ENCODE assay signal across 23 cellular contexts in genomic region chr13:44431150-44431549, GRCh38. TPM values are rescaled to one million over a fixed set of nuclear protein-coding genes. Genes with fewer than 3 reads are reported as not detected.
DNase-seq lines count a peak whose midpoint lies in the region; TF ChIP-seq lines count a peak whose summit lies in the region.
"Had no signal": no experiment of that assay in that cellular context is flagged by ENCODE, and none has a peak within 500 bp of the region (broad histone marks: within the 10 kb centered on the region; RNA-seq: fewer than 3 reads in every experiment).

No MANE protein-coding gene starts in this region.

- no peak overlapping the region for H3K9ac ChIP-seq in endodermal cell (ENCODE audit: extremely low read depth, low read length, poor library complexity, severe bottlenecking)

- peaks cover 6% of the 10 kb centered on the region for H3K9me3 Mint-ChIP-seq in endodermal cell
- peaks cover 3% of the 10 kb centered on the region for H3K9me3 Mint-ChIP-seq in nephron
- H3K9me3 Mint-ChIP-seq: central memory CD8-positive, alpha-beta T cell; natural killer cell had no signal

- H3K4me3 Mint-ChIP-seq in endodermal cell (no peak overlapping the region), nephron (peak overlapping the region; percentile 35 to 66 (median 46))
- H3K4me3 Mint-ChIP-seq: central memory CD8-positive, alpha-beta T cell; natural killer cell had no signal

- H3K4me1 Mint-ChIP-seq in endodermal cell (peaks cover 36% of the 10 kb centered on the region), nephron (peaks cover 45% of the 10 kb centered on the region)

- peak overlapping the region; percentile 77 for H3K27ac Mint-ChIP-seq in endodermal cell
- H3K27ac Mint-ChIP-seq in nephron: peak overlapping the region; percentile 48 to 78 (median 74)

- H3K36me3 Mint-ChIP-seq in endodermal cell (ENCODE audit: low read depth) (peaks cover 29% of the 10 kb centered on the region), nephron (ENCODE audit: low read depth) (peaks cover 33% of the 10 kb centered on the region)
- H3K36me3 Mint-ChIP-seq: natural killer cell had no signal

- 0 out of 2 replicates have a peak overlapping the region, but pooled peaks have one; percentile 29 for H3K27ac ChIP-seq in C4-2B
- no peak overlapping the region for H3K27ac ChIP-seq in endodermal cell (ENCODE audit: low read depth, low read length)

- no peaks in the 10 kb centered on the region for H3K27me3 ChIP-seq in endodermal cell (ENCODE audit: control insufficient read depth, insufficient read depth, low read length, poor library complexity, severe bottlenecking)

- WGBS in endodermal cell (ENCODE audit: insufficient coverage in 1 of 2, insufficient read length in 1 of 2), 2 experiments: 83 to 86% methylated on average over 1 to 4 of the region's 4 CpGs

- DNase-seq in NCI-H526 (lab: John Stamatoyannopoulos, UW): peak; percentile 54 to 87
- peak; percentile 70 for DNase-seq in endodermal cell
- DNase-seq in T-helper 2 cell: no peak
- DNase-seq in NCI-H345 (lab: John Stamatoyannopoulos, UW): no peak
- no peak for DNase-seq in T-helper 1 cell
- DNase-seq in kidney tubule cell (ENCODE audit: low spot score): no peak
- DNase-seq: ACHN; activated CD4-positive, alpha-beta T cell treated with anti-CD3 and anti-CD28 coated beads for 4 hours; activated CD8-positive, alpha-beta memory T cell treated with anti-CD3 and anti-CD28 coated beads, Interleukin-2, amount 50 U/mL, for 48 hours; activated gamma-delta T cell treated with Interleukin-2 at 50 U/mL for 16 hours; amygdala; DMS79 treated with DMSO at 0.1 percent for 48 hours; effector memory CD4-positive, alpha-beta T cell; GOT3; natural killer cell; NCI-H187 treated with DMSO at 0.1 percent for 48 hours; NCI-H510A; stimulated activated CD4-positive, alpha-beta T cell treated with anti-CD3 and anti-CD28 coated beads, Interleukin-12 subunit alpha, Interleukin-12 subunit beta, amount 100 ng/mL, for 4 hours had no signal

- TF ChIP-seq CTCF in C4-2B (conservative IDR thresholded peaks at IDR 0.05) (no peak), endodermal cell (conservative IDR thresholded peaks at IDR 0.05) (no peak), nephron (IDR thresholded peaks at IDR 0.05; ENCODE audit: unreplicated experiment in 3 of 3) (no peak)

- H3K36me3 ChIP-seq in endodermal cell (ENCODE audit: control insufficient read depth, insufficient read depth, low read length): peaks cover 25% of the 10 kb centered on the region

- H3K9me3 ChIP-seq in endodermal cell (ENCODE audit: control insufficient read depth, low read length): no peaks in the 10 kb centered on the region

- H3K4me3 ChIP-seq in endodermal cell (ENCODE audit: low read length): no peak overlapping the region
- H3K4me3 ChIP-seq: lung had no signal

- peaks cover 7% of the 10 kb centered on the region for H3K4me1 ChIP-seq in endodermal cell (ENCODE audit: control insufficient read depth, insufficient read depth, low read length)

- no peaks in the 10 kb centered on the region for H3K27me3 Mint-ChIP-seq in endodermal cell (ENCODE audit: insufficient read depth)
- no peaks in the 10 kb centered on the region for H3K27me3 Mint-ChIP-seq in nephron (ENCODE audit: low read depth)

RNA-seq across cellular contexts. Expression of gene SERP2, which starts 57.5 kb away (rescaled TPM):
- 1 to 10 TPM; 2.9 to 3.5 TPM for total RNA-seq in endodermal cell
- 7.0 TPM for polyA plus RNA-seq in endodermal cell (2013, experiment 1 of 2)
- polyA plus RNA-seq in endodermal cell (2013, experiment 2 of 2): 5.7 TPM
- total RNA-seq: OCI-LY7 had no signal

Comparison
In these comparisons a context has a peak if more than half of its experiments do, and no peak if none do; other contexts are left out.
1. DNase-seq: peak in NCI-H526 (2 of 2) and endodermal cell (single experiment); none in T-helper 2 cell (0 of 5), NCI-H345 (single experiment), T-helper 1 cell (0 of 5) and kidney tubule cell (single experiment).